12 cellular contexts compared by ENCODE assay signal in genomic region chr18:45254683-45255082, GRCh38.
DNase-seq lines count a peak whose midpoint lies in the region; ATAC-seq and TF ChIP-seq lines count a peak whose summit lies in the region.
"Had no signal": no experiment of that assay in that cellular context is flagged by ENCODE, and none has a peak within 500 bp of the region (broad histone marks: within the 10 kb centered on the region; RNA-seq: fewer than 3 reads in every experiment).

No MANE protein-coding gene starts in this region.

- H3K4me3 ChIP-seq in body of pancreas: no peak overlapping the region
- H3K4me3 ChIP-seq in ovary: no peak overlapping the region
- no peak overlapping the region for H3K4me3 ChIP-seq in Caco-2 (ENCODE audit: low read depth, low read length)
- H3K4me3 ChIP-seq: A549, smooth muscle cell had no signal

- POLR2A ChIA-PET in activated CD8-positive, alpha-beta T cell treated with anti-CD3 and anti-CD28 coated beads for 36 hours (lab: Charles Lee): no interaction called here
- POLR2A ChIA-PET in Caco-2 (lab: Charles Lee): no interaction called here

- DNase-seq in AG08396 (ENCODE audit: low spot score): peak; percentile 48
- peak in 2 of 4 donors; percentile 10 to 15 for DNase-seq in body of pancreas
- peak; percentile 66 for DNase-seq in left cardiac atrium
- DNase-seq in ovary: peak; percentile 20 to 58 (median 32)
- no peak for DNase-seq in cortex of kidney (lab: John Stamatoyannopoulos, UW)
- DNase-seq in activated CD8-positive, alpha-beta T cell treated with anti-CD3 and anti-CD28 coated beads for 36 hours: no peak
- DNase-seq in Caco-2: no peak
- no peak for DNase-seq in NOMO-1 treated with DMSO at 0.1 percent for 48 hours (lab: John Stamatoyannopoulos, UW; ENCODE audit: unreplicated experiment)
- DNase-seq: activated CD4-positive, alpha-beta T cell treated with anti-CD3 and anti-CD28 coated beads for 48 hours; T-helper 2 cell had no signal

- H3K9me3 Mint-ChIP-seq in activated CD8-positive, alpha-beta T cell treated with anti-CD3 and anti-CD28 coated beads for 36 hours: no peaks in the 10 kb centered on the region
- H3K9me3 Mint-ChIP-seq in Caco-2 (ENCODE audit: unreplicated experiment): no peaks in the 10 kb centered on the region

- no peak for TF ChIP-seq POLR2A in body of pancreas (IDR thresholded peaks at IDR 0.05)
- TF ChIP-seq POLR2A in ovary (IDR thresholded peaks at IDR 0.05): no peak

- no peak for TF ChIP-seq EP300 in ovary (IDR thresholded peaks at IDR 0.05)

- no peaks in the 10 kb centered on the region for H3K4me1 Mint-ChIP-seq in activated CD8-positive, alpha-beta T cell treated with anti-CD3 and anti-CD28 coated beads for 36 hours (ENCODE audit: low read depth)
- peaks cover 6% of the 10 kb centered on the region for H3K4me1 Mint-ChIP-seq in Caco-2 (ENCODE audit: low read depth, unreplicated experiment)

- no peak overlapping the region for H3K27ac Mint-ChIP-seq in activated CD8-positive, alpha-beta T cell treated with anti-CD3 and anti-CD28 coated beads for 36 hours
- no peak overlapping the region for H3K27ac Mint-ChIP-seq in Caco-2 (ENCODE audit: unreplicated experiment)

- no peak overlapping the region for H3K4me3 Mint-ChIP-seq in activated CD8-positive, alpha-beta T cell treated with anti-CD3 and anti-CD28 coated beads for 36 hours
- H3K4me3 Mint-ChIP-seq in Caco-2 (ENCODE audit: unreplicated experiment): no peak overlapping the region

- H3K4me1 ChIP-seq in body of pancreas (peaks cover 9% of the 10 kb centered on the region), ovary (ENCODE audit: insufficient read depth) (peaks cover 8% of the 10 kb centered on the region), Caco-2 (no peaks in the 10 kb centered on the region)
- H3K4me1 ChIP-seq: A549 had no signal

- no peaks in the 10 kb centered on the region for H3K27me3 ChIP-seq in body of pancreas
- no peaks in the 10 kb centered on the region for H3K27me3 ChIP-seq in ovary
- H3K27me3 ChIP-seq in Caco-2 (replicated peaks; ENCODE audit: control insufficient read depth, insufficient read depth, low read length): no peaks in the 10 kb centered on the region

- peaks cover 3% of the 10 kb centered on the region for H3K27me3 Mint-ChIP-seq in activated CD8-positive, alpha-beta T cell treated with anti-CD3 and anti-CD28 coated beads for 36 hours
- peaks cover 6% of the 10 kb centered on the region for H3K27me3 Mint-ChIP-seq in Caco-2 (ENCODE audit: insufficient read depth, unreplicated experiment)

- H3K9me3 ChIP-seq in body of pancreas: no peaks in the 10 kb centered on the region
- H3K9me3 ChIP-seq in ovary: no peaks in the 10 kb centered on the region
- no peaks in the 10 kb centered on the region for H3K9me3 ChIP-seq in Caco-2
- H3K9me3 ChIP-seq: A549 had no signal

- no TSS peak for BruUV-seq in Caco-2 (replicated peaks; lab: Mats Ljungman, UMichigan)

- H3K36me3 Mint-ChIP-seq in activated CD8-positive, alpha-beta T cell treated with anti-CD3 and anti-CD28 coated beads for 36 hours (ENCODE audit: low read depth): no peaks in the 10 kb centered on the region
- H3K36me3 Mint-ChIP-seq in Caco-2 (ENCODE audit: insufficient read depth, unreplicated experiment): no peaks in the 10 kb centered on the region

- ATAC-seq in body of pancreas (peak; percentile 47), left cardiac atrium (peak; percentile 90)
- no peak for ATAC-seq in activated CD8-positive, alpha-beta T cell treated with anti-CD3 and anti-CD28 coated beads for 36 hours
- ATAC-seq: A549 had no signal

- CTCF ChIA-PET in activated CD8-positive, alpha-beta T cell treated with anti-CD3 and anti-CD28 coated beads for 36 hours (lab: Charles Lee): no interaction called here
- CTCF ChIA-PET in Caco-2 (lab: Charles Lee): no interaction called here

- 84 to 89% methylated on average over 7 of the region's 7 CpGs for WGBS in body of pancreas, 2 donors
- WGBS in ovary, 3 donors: 47 to 57% (median 56%) methylated on average over 7 of the region's 7 CpGs

- no peaks in the 10 kb centered on the region for H3K36me3 ChIP-seq in body of pancreas (replicated peaks in 1 of 2; ENCODE audit: insufficient read depth in 1 of 2, low read depth in 2 of 2)
- H3K36me3 ChIP-seq in ovary: no peaks in the 10 kb centered on the region
- H3K36me3 ChIP-seq in Caco-2 (ENCODE audit: control insufficient read depth, insufficient read depth, low read length): no peaks in the 10 kb centered on the region

- H3K27ac ChIP-seq in body of pancreas (no peak overlapping the region), ovary (no peak overlapping the region)
- H3K27ac ChIP-seq: A549 had no signal

- TF ChIP-seq CTCF in body of pancreas (IDR thresholded peaks at IDR 0.05) (no peak), ovary (IDR thresholded peaks at IDR 0.05) (no peak), Caco-2 (IDR thresholded peaks at IDR 0.05; ENCODE audit: insufficient read depth in 1 of 2, low read depth in 1 of 2, low read length in 1 of 2, severe bottlenecking in 1 of 2, unreplicated experiment in 1 of 2) (no peak)
- no peak for TF ChIP-seq CTCF in activated CD8-positive, alpha-beta T cell treated with anti-CD3 and anti-CD28 coated beads for 36 hours (IDR thresholded peaks at IDR 0.05)

- intact Hi-C loops in body of pancreas (cut with DNase I) (no loop called here), left cardiac atrium (cut with DNase I) (loop anchor here in 1 of 2 donors (2.0 kb wide), 1 partner anchor 70 kb away; no protein-coding TSS in a partner anchor), ovary (cut with DNase I) (no loop called here), Caco-2 (cut with micrococcal nuclease; ENCODE audit: unreplicated experiment) (no loop called here)
- intact Hi-C loops in activated CD8-positive, alpha-beta T cell treated with anti-CD3 and anti-CD28 coated beads for 36 hours (cut with micrococcal nuclease): no loop called here

Comparison
In these comparisons a context has a peak if more than half of its experiments do, and no peak if none do; other contexts are left out.
1. DNase-seq: peak in AG08396 (single experiment), left cardiac atrium (single experiment) and ovary (5 of 5); none in cortex of kidney (single experiment), activated CD8-positive, alpha-beta T cell treated with anti-CD3 and anti-CD28 coated beads for 36 hours (single experiment), Caco-2 (0 of 2) and NOMO-1 treated with DMSO at 0.1 percent for 48 hours (single experiment).